ENCODE assay signal across 9 cellular contexts in genomic region chr13:33349314-33349995, GRCh38.
A peak's percentile ranks its signal among the peaks of the same experiment; 100 is the strongest.
DNase-seq lines count a peak whose midpoint lies in the region; ATAC-seq, FAIRE-seq and TF ChIP-seq lines count a peak whose summit lies in the region.
"Had no signal": no experiment of that assay in that cellular context is flagged by ENCODE, and none has a peak within 500 bp of the region (broad histone marks: within the 10 kb centered on the region; RNA-seq: fewer than 3 reads in every experiment).

No MANE protein-coding gene starts in this region.

- peak overlapping the region; percentile 83 for H3K4me3 Mint-ChIP-seq in astrocyte (ENCODE audit: unreplicated experiment)

- peaks cover 10% of the 10 kb centered on the region for H3K27me3 Mint-ChIP-seq in astrocyte (ENCODE audit: low read depth, unreplicated experiment)

- DNase-seq in ELF-1 (ENCODE audit: low read depth, low spot score) (peak; percentile 7), astrocyte (ENCODE audit: low read depth) (no peak), iPS DF 6.9 (ENCODE audit: low read depth, low spot score) (no peak), retinal pigment epithelial cell (ENCODE audit: low read depth) (no peak), NCI-H69 (lab: John Stamatoyannopoulos, UW) (no peak), H54 (ENCODE audit: insufficient read length, low spot score) (no peak)
- DNase-seq in activated CD4-positive, CD25-positive, alpha-beta regulatory T cell treated with anti-CD3 and anti-CD28 coated beads, Interleukin-2, amount 50 U/mL, for 72 hours = no peak

- TF ChIP-seq POLR2A in H54 (IDR thresholded peaks at IDR 0.05; ENCODE audit: low read depth, low read length) = no peak

- peak overlapping the region; percentile 93 for H3K9ac ChIP-seq in astrocyte (ENCODE audit: low read length)

- peak overlapping the region; percentile 79 for H3K4me2 ChIP-seq in astrocyte (ENCODE audit: low read length)

- no CpG with 5 or more reads among the region's 20 CpGs for WGBS in iPS DF 6.9 (ENCODE audit: insufficient coverage, insufficient read length)

- H3K27ac ChIP-seq in astrocyte (ENCODE audit: low read depth, low read length) (no peak overlapping the region), iPS DF 6.9 (ENCODE audit: low read length) (no peak overlapping the region)

- H4K20me1 ChIP-seq in astrocyte (ENCODE audit: insufficient read depth, low read length) = no peaks in the 10 kb centered on the region

- FAIRE-seq in astrocyte (lab: Jason Lieb, UNC) (no peak), H54 (lab: Jason Lieb, UNC) (no peak)
- FAIRE-seq: TTC549 had no signal

- H3K9me3 Mint-ChIP-seq in astrocyte (ENCODE audit: unreplicated experiment) = no peaks in the 10 kb centered on the region

- peaks cover 23% of the 10 kb centered on the region for H3K79me2 ChIP-seq in astrocyte (ENCODE audit: insufficient read depth, low read length)

- no peak for ATAC-seq in HG02642 (IDR thresholded peaks at IDR 0.05; ENCODE audit: poor library complexity, unreplicated experiment)

- H3K4me3 ChIP-seq in astrocyte (ENCODE audit: insufficient read depth, low read depth, low read length) (peak overlapping the region; percentile 88), iPS DF 6.9 (ENCODE audit: low read length) (peak overlapping the region; percentile 73; the same call in 1 of the 2 replicates), retinal pigment epithelial cell (ENCODE audit: low read length) (peak overlapping the region; percentile 7)

- no peaks in the 10 kb centered on the region for H3K36me3 Mint-ChIP-seq in astrocyte (ENCODE audit: low read depth, unreplicated experiment)

- peaks cover 4% of the 10 kb centered on the region for H3K4me1 Mint-ChIP-seq in astrocyte (ENCODE audit: low read depth, unreplicated experiment)

- TF ChIP-seq CTCF in astrocyte (IDR thresholded peaks at IDR 0.05; ENCODE audit: insufficient read depth, low read depth, low read length) (no peak), retinal pigment epithelial cell (conservative IDR thresholded peaks at IDR 0.05; ENCODE audit: low read depth, low read length) (no peak)

- H3K27ac Mint-ChIP-seq in astrocyte (ENCODE audit: unreplicated experiment) = no peak overlapping the region

- peak overlapping the region; percentile 96 for H2AFZ ChIP-seq in astrocyte (ENCODE audit: low read depth, low read length)

- H3K9me3 ChIP-seq in astrocyte (ENCODE audit: insufficient read depth, low read depth, low read length) (no peaks in the 10 kb centered on the region), iPS DF 6.9 (ENCODE audit: control insufficient read depth, insufficient read depth, low read length) (no peaks in the 10 kb centered on the region)

- no peaks in the 10 kb centered on the region for H3K27me3 ChIP-seq in astrocyte (ENCODE audit: insufficient read depth, low read length)
- H3K27me3 ChIP-seq in iPS DF 6.9 (ENCODE audit: control insufficient read depth, insufficient read depth, low read length) = peaks cover 5% of the 10 kb centered on the region

- no peaks in the 10 kb centered on the region for H3K36me3 ChIP-seq in astrocyte (ENCODE audit: insufficient read depth, low read length)
- H3K36me3 ChIP-seq in iPS DF 6.9 (ENCODE audit: control insufficient read depth, insufficient read depth, low read length) = no peaks in the 10 kb centered on the region

- peaks cover 11% of the 10 kb centered on the region for H3K4me1 ChIP-seq in astrocyte (ENCODE audit: insufficient read depth, low read length)
- H3K4me1 ChIP-seq in iPS DF 6.9 (ENCODE audit: control insufficient read depth, insufficient read depth, low read length) = no peaks in the 10 kb centered on the region

Comparison
In these comparisons a context has a peak if more than half of its experiments do, and no peak if none do; other contexts are left out.
1. H3K4me3 ChIP-seq: peak in every context shown above with its lines; median percentile 88 in astrocyte; 73 in iPS DF 6.9; 7 in retinal pigment epithelial cell.